30 cellular contexts compared by ENCODE assay signal in the genomic region with DNA sequence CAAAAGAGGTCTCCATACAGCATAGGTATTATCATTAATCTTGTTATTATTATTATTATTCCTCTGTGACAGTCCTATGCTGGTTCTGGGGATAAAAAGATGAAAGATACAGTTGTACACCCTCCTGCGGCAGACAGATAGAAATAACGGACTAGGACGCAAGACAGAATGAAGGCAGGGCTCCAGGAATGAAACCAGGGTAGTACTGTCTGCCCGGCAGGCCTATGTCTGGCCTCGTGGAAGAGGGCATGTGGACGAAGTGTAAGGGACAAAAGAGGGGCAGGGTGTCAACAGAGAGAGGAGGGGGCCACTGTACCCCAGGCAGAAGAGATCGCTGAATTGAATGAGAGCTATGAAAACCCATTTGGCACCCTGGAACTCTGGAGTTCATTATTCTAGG. TPM values are rescaled to one million over a fixed set of nuclear protein-coding genes. Genes with fewer than 3 reads are reported as not detected.
"Had no signal": no experiment of that assay in that cellular context is flagged by ENCODE, and none has a peak within 500 bp of the region (broad histone marks: within the 10 kb centered on the region; RNA-seq: fewer than 3 reads in every experiment).

No MANE protein-coding gene starts in this region.

- H3K27me3 ChIP-seq: gastrocnemius medialis, heart left ventricle, left lung, neural progenitor cell, right atrium auricular region, testis had no signal

- DNase-seq: cortex of kidney; effector CD4-positive, alpha-beta T cell; foreskin fibroblast; gastrocnemius medialis; heart left ventricle; kidney; left cardiac atrium; left lung; mesendoderm; naive thymus-derived CD4-positive, alpha-beta T cell; stimulated activated CD4-positive, alpha-beta T cell treated with anti-CD3 and anti-CD28 coated beads, Interleukin-12 subunit alpha, Interleukin-12 subunit beta, amount 100 ng/mL, for 4 hours; stimulated activated CD4-positive, alpha-beta T cell treated with anti-CD3 and anti-CD28 coated beads, Interleukin-1b, Interleukin-23, amount 100 ng/mL, for 48 hours; stimulated activated CD4-positive, alpha-beta T cell treated with anti-CD3 and anti-CD28 coated beads, Interleukin-4, amount 100 ng/mL, for 1 hour; stimulated activated CD8-positive, alpha-beta memory T cell treated with anti-CD3 and anti-CD28 coated beads, Interleukin-4, amount 100 ng/mL, for 48 hours; stimulated activated naive CD4-positive, alpha-beta T cell; stimulated activated naive CD8-positive, alpha-beta T cell treated with anti-CD3 and anti-CD28 coated beads, Interleukin-15, amount 100 ng/mL, for 72 hours; testis; tibial artery had no signal

- H3K27ac ChIP-seq: gastrocnemius medialis, heart left ventricle, hepatocyte, left lung, neural progenitor cell, parathyroid adenoma, prostate gland, right atrium auricular region, testis, tibial artery had no signal

- H3K4me1 Mint-ChIP-seq: naive thymus-derived CD4-positive, alpha-beta T cell; stimulated activated naive CD8-positive, alpha-beta T cell treated with anti-CD3 and anti-CD28 coated beads, Interleukin-15, amount 100 ng/mL, for 72 hours had no signal

- H3K27ac Mint-ChIP-seq: naive thymus-derived CD4-positive, alpha-beta T cell; nephron; neural progenitor cell; stimulated activated naive CD8-positive, alpha-beta T cell treated with anti-CD3 and anti-CD28 coated beads, Interleukin-15, amount 100 ng/mL, for 72 hours; type B pancreatic cell had no signal

- H3K4me2 ChIP-seq: hepatocyte, neural progenitor cell, smooth muscle cell had no signal

- H3K79me2 ChIP-seq: hepatocyte, parathyroid adenoma had no signal

- H3K36me3 ChIP-seq: gastrocnemius medialis, left lung, neural progenitor cell, prostate gland, right atrium auricular region, tibial artery had no signal

- H2AFZ ChIP-seq: hepatocyte, neural progenitor cell, parathyroid adenoma had no signal

- ATAC-seq: esophagus mucosa; gastrocnemius medialis; heart left ventricle; left cardiac atrium; left lung; naive thymus-derived CD4-positive, alpha-beta T cell; sciatic nerve; stimulated activated naive CD8-positive, alpha-beta T cell treated with anti-CD3 and anti-CD28 coated beads, Interleukin-15, amount 100 ng/mL, for 72 hours had no signal

- H3K4me1 ChIP-seq: gastrocnemius medialis, heart left ventricle, left lung, parathyroid adenoma, prostate gland, right atrium auricular region, testis, tibial artery had no signal

- H3K4me3 ChIP-seq: gastrocnemius medialis, heart left ventricle, hepatocyte, left lung, neural progenitor cell, prostate gland, right atrium auricular region, smooth muscle cell, testis, tibial artery had no signal

- H3K36me3 Mint-ChIP-seq: naive thymus-derived CD4-positive, alpha-beta T cell; neural progenitor cell; type B pancreatic cell had no signal

- H3K9me3 Mint-ChIP-seq: naive thymus-derived CD4-positive, alpha-beta T cell; nephron; neural progenitor cell; stimulated activated naive CD8-positive, alpha-beta T cell treated with anti-CD3 and anti-CD28 coated beads, Interleukin-15, amount 100 ng/mL, for 72 hours; type B pancreatic cell had no signal

- H3K4me3 Mint-ChIP-seq: naive thymus-derived CD4-positive, alpha-beta T cell; nephron; neural progenitor cell; stimulated activated naive CD8-positive, alpha-beta T cell treated with anti-CD3 and anti-CD28 coated beads, Interleukin-15, amount 100 ng/mL, for 72 hours; type B pancreatic cell had no signal

RNA-seq across cellular contexts. Expression of a gene that starts 25.2 kb away (rescaled TPM):
- total RNA-seq: dermis microvascular lymphatic vessel endothelial cell, esophagus mucosa, osteoblast had no signal
- polyA plus RNA-seq: naive thymus-derived CD4-positive, alpha-beta T cell; smooth muscle cell had no signal

RNA-seq across cellular contexts. Expression of a gene that starts 52.7 kb away (rescaled TPM):
- total RNA-seq: esophagus mucosa, osteoblast, smooth muscle cell had no signal
